Comparison of ENCODE assay signal across 8 cellular contexts in genomic region chr19:35029737-35030256, GRCh38. TPM values are rescaled to one million over a fixed set of nuclear protein-coding genes. Genes with fewer than 3 reads are reported as not detected.
A peak's percentile ranks its signal among the peaks of the same experiment; 100 is the strongest.
DNase-seq lines count a peak whose midpoint lies in the region; FAIRE-seq lines count a peak whose summit lies in the region.

No MANE protein-coding gene starts in this region.

- intact Hi-C loops in activated T-helper 1 cell treated with anti-CD3 and anti-CD28 coated beads, Interleukin-12 subunit alpha, Interleukin-12 subunit beta, Interleukin-2, Interleukin-4 antibody, amounts not matched to agents 30 ng/mL and 10 ng/mL and 1 ng/mL, durations not matched to agents 14 hours and 24 hours and 36 hours (cut with micrococcal nuclease) = loop anchor here (1.0 kb wide), 1 partner anchor 56 kb away; no protein-coding TSS in a partner anchor

- H3K4me3 ChIP-seq in iPS-18a (ENCODE audit: low read length) (peak overlapping the region; percentile 55), subcutaneous abdominal adipose tissue (ENCODE audit: low read depth in 1 of 5, low read length in 5 of 5) (peak overlapping the region in 4 of 5 donors; percentile 40 to 50 (median 44)), small intestine (ENCODE audit: low read depth in 1 of 2, low read length in 2 of 2) (peak overlapping the region in 1 of 2 donors; percentile 33)

- no peak overlapping the region for H3K9ac ChIP-seq in iPS-18a (ENCODE audit: low read length)
- no peak overlapping the region for H3K9ac ChIP-seq in subcutaneous abdominal adipose tissue (ENCODE audit: low read length in 5 of 5)

- H3K9me3 ChIP-seq in iPS-18a (ENCODE audit: control insufficient read depth, low read depth, low read length) (no peaks in the 10 kb centered on the region), subcutaneous abdominal adipose tissue (ENCODE audit: control insufficient read depth in 5 of 5, low read length in 5 of 5) (no peaks in the 10 kb centered on the region), small intestine (ENCODE audit: control insufficient read depth, low read depth) (no peaks in the 10 kb centered on the region)

- H3K36me3 Mint-ChIP-seq in T-helper 1 cell treated with Interleukin-12 subunit alpha and Interleukin-12 subunit beta and Interleukin-4 antibody, amounts not matched to agents 30 μg/mL and 1 μg/mL, for 36 hours (ENCODE audit: low read depth) = peaks cover 10% of the 10 kb centered on the region
- H3K36me3 Mint-ChIP-seq in activated T-helper 1 cell treated with anti-CD3 and anti-CD28 coated beads, Interleukin-12 subunit alpha, Interleukin-12 subunit beta, Interleukin-2, Interleukin-4 antibody, amounts not matched to agents 30 ng/mL and 10 ng/mL and 1 ng/mL, durations not matched to agents 14 hours and 24 hours and 36 hours (ENCODE audit: low read depth) = peaks cover 16% of the 10 kb centered on the region

- H3K36me3 ChIP-seq in iPS-18a (ENCODE audit: control insufficient read depth, low read depth, low read length) (peaks cover 26% of the 10 kb centered on the region), subcutaneous abdominal adipose tissue (ENCODE audit: control insufficient read depth in 5 of 5, insufficient read depth in 5 of 5, low read length in 5 of 5) (peaks cover 0 to 50% (median 34%) of the 10 kb centered on the region in 5 donors), small intestine (ENCODE audit: control insufficient read depth in 2 of 2, insufficient read depth in 2 of 2, low read length in 2 of 2) (peaks cover 0 to 7% of the 10 kb centered on the region in 2 donors)

- 7 to 14% (median 8%) methylated on average over 9 to 11 of the region's 11 CpGs for WGBS in small intestine, 3 donors

- H3K9me3 Mint-ChIP-seq in T-helper 1 cell treated with Interleukin-12 subunit alpha and Interleukin-12 subunit beta and Interleukin-4 antibody, amounts not matched to agents 30 μg/mL and 1 μg/mL, for 36 hours = no peaks in the 10 kb centered on the region
- no peaks in the 10 kb centered on the region for H3K9me3 Mint-ChIP-seq in activated T-helper 1 cell treated with anti-CD3 and anti-CD28 coated beads, Interleukin-12 subunit alpha, Interleukin-12 subunit beta, Interleukin-2, Interleukin-4 antibody, amounts not matched to agents 30 ng/mL and 10 ng/mL and 1 ng/mL, durations not matched to agents 14 hours and 24 hours and 36 hours

- H3K27me3 ChIP-seq in iPS-18a (ENCODE audit: control insufficient read depth, insufficient read depth, low read length) (peaks cover 36% of the 10 kb centered on the region), subcutaneous abdominal adipose tissue (ENCODE audit: control insufficient read depth in 5 of 5, insufficient read depth in 4 of 5, low read length in 5 of 5) (peaks cover 0 to 15% (median 9%) of the 10 kb centered on the region in 5 donors), small intestine (ENCODE audit: control insufficient read depth in 2 of 2, insufficient read depth in 2 of 2, low read length in 2 of 2) (peaks cover 0 to 7% of the 10 kb centered on the region in 2 donors)

- peaks cover 6% of the 10 kb centered on the region for H3K4me1 Mint-ChIP-seq in T-helper 1 cell treated with Interleukin-12 subunit alpha and Interleukin-12 subunit beta and Interleukin-4 antibody, amounts not matched to agents 30 μg/mL and 1 μg/mL, for 36 hours (ENCODE audit: low read depth)
- peaks cover 7% of the 10 kb centered on the region for H3K4me1 Mint-ChIP-seq in activated T-helper 1 cell treated with anti-CD3 and anti-CD28 coated beads, Interleukin-12 subunit alpha, Interleukin-12 subunit beta, Interleukin-2, Interleukin-4 antibody, amounts not matched to agents 30 ng/mL and 10 ng/mL and 1 ng/mL, durations not matched to agents 14 hours and 24 hours and 36 hours (ENCODE audit: low read depth)

- DNase-seq in T-helper 1 cell = no peak
- DNase-seq in activated T-helper 1 cell treated with anti-CD3 and anti-CD28 coated beads, Interleukin-12 subunit alpha, Interleukin-12 subunit beta, Interleukin-2, Interleukin-4 antibody, amounts not matched to agents 30 ng/mL and 10 ng/mL and 1 ng/mL, durations not matched to agents 14 hours and 24 hours and 36 hours (ENCODE audit: low spot score) = no peak
- DNase-seq in mucosa of gallbladder (ENCODE audit: low spot score) = no peak
- DNase-seq in small intestine = no peak
- DNase-seq in NK-92 (lab: John Stamatoyannopoulos, UW; ENCODE audit: unreplicated experiment) = no peak

- no peak overlapping the region for H3K27ac ChIP-seq in iPS-18a (ENCODE audit: low read length)
- H3K27ac ChIP-seq in subcutaneous abdominal adipose tissue (ENCODE audit: low read depth, low read length) = no peak overlapping the region
- no peak overlapping the region for H3K27ac ChIP-seq in small intestine (ENCODE audit: low read depth in 1 of 2, low read length in 1 of 2)

- H3K27ac Mint-ChIP-seq in T-helper 1 cell treated with Interleukin-12 subunit alpha and Interleukin-12 subunit beta and Interleukin-4 antibody, amounts not matched to agents 30 μg/mL and 1 μg/mL, for 36 hours = no peak overlapping the region
- H3K27ac Mint-ChIP-seq in activated T-helper 1 cell treated with anti-CD3 and anti-CD28 coated beads, Interleukin-12 subunit alpha, Interleukin-12 subunit beta, Interleukin-2, Interleukin-4 antibody, amounts not matched to agents 30 ng/mL and 10 ng/mL and 1 ng/mL, durations not matched to agents 14 hours and 24 hours and 36 hours = no peak overlapping the region

- no peak for FAIRE-seq in small intestine (lab: Jason Lieb, UNC)

- H3K27me3 Mint-ChIP-seq in T-helper 1 cell treated with Interleukin-12 subunit alpha and Interleukin-12 subunit beta and Interleukin-4 antibody, amounts not matched to agents 30 μg/mL and 1 μg/mL, for 36 hours (ENCODE audit: low read depth) = peaks cover 26% of the 10 kb centered on the region
- peaks cover 21% of the 10 kb centered on the region for H3K27me3 Mint-ChIP-seq in activated T-helper 1 cell treated with anti-CD3 and anti-CD28 coated beads, Interleukin-12 subunit alpha, Interleukin-12 subunit beta, Interleukin-2, Interleukin-4 antibody, amounts not matched to agents 30 ng/mL and 10 ng/mL and 1 ng/mL, durations not matched to agents 14 hours and 24 hours and 36 hours (ENCODE audit: insufficient read depth)

- H3K4me3 Mint-ChIP-seq in T-helper 1 cell treated with Interleukin-12 subunit alpha and Interleukin-12 subunit beta and Interleukin-4 antibody, amounts not matched to agents 30 μg/mL and 1 μg/mL, for 36 hours = peak overlapping the region; percentile 58
- peak overlapping the region; percentile 33 for H3K4me3 Mint-ChIP-seq in activated T-helper 1 cell treated with anti-CD3 and anti-CD28 coated beads, Interleukin-12 subunit alpha, Interleukin-12 subunit beta, Interleukin-2, Interleukin-4 antibody, amounts not matched to agents 30 ng/mL and 10 ng/mL and 1 ng/mL, durations not matched to agents 14 hours and 24 hours and 36 hours

- peaks cover 6% of the 10 kb centered on the region for H3K4me1 ChIP-seq in iPS-18a (ENCODE audit: control insufficient read depth, low read depth, low read length)
- H3K4me1 ChIP-seq in subcutaneous abdominal adipose tissue (ENCODE audit: control insufficient read depth in 5 of 5, insufficient read depth in 5 of 5, low read length in 5 of 5) = peaks cover 0 to 24% (median 5%) of the 10 kb centered on the region in 5 donors
- peaks cover 0 to 3% of the 10 kb centered on the region in 2 donors for H3K4me1 ChIP-seq in small intestine (ENCODE audit: control insufficient read depth in 2 of 2, insufficient read depth in 1 of 2, low read depth in 1 of 2, low read length in 1 of 2)

RNA-seq across cellular contexts. Expression of gene SCN1B, which starts 0.5 kb away (rescaled TPM):
- total RNA-seq in activated T-helper 1 cell treated with anti-CD3 and anti-CD28 coated beads, Interleukin-12 subunit alpha, Interleukin-12 subunit beta, Interleukin-2, Interleukin-4 antibody, amounts not matched to agents 30 ng/mL and 10 ng/mL and 1 ng/mL, durations not matched to agents 14 hours and 24 hours and 36 hours = 1.1 and 1.2 TPM in 2 replicates
- total RNA-seq in mucosa of gallbladder = 4.8 TPM
- 10 to 100 TPM in 1 of 3 donors, 1 to 10 TPM in 1, not detected in 1; 2.4 to 10.1 TPM for polyA plus RNA-seq in small intestine

RNA-seq across cellular contexts. Expression of gene HPN, which starts 11.7 kb away (rescaled TPM):
- not detected in 2 replicates for total RNA-seq in activated T-helper 1 cell treated with anti-CD3 and anti-CD28 coated beads, Interleukin-12 subunit alpha, Interleukin-12 subunit beta, Interleukin-2, Interleukin-4 antibody, amounts not matched to agents 30 ng/mL and 10 ng/mL and 1 ng/mL, durations not matched to agents 14 hours and 24 hours and 36 hours
- total RNA-seq in mucosa of gallbladder = 21.4 TPM
- polyA plus RNA-seq in small intestine = 1 to 10 TPM in 1 of 3 donors, not detected in 2; 1.8 TPM

RNA-seq across cellular contexts. Expression of gene GRAMD1A, which starts 29.7 kb away (rescaled TPM):
- total RNA-seq in activated T-helper 1 cell treated with anti-CD3 and anti-CD28 coated beads, Interleukin-12 subunit alpha, Interleukin-12 subunit beta, Interleukin-2, Interleukin-4 antibody, amounts not matched to agents 30 ng/mL and 10 ng/mL and 1 ng/mL, durations not matched to agents 14 hours and 24 hours and 36 hours = 176 and 189 TPM in 2 replicates
- total RNA-seq in mucosa of gallbladder = 31.7 TPM
- polyA plus RNA-seq in small intestine = 10 to 100 TPM in 1 of 3 donors, 1 to 10 TPM in 2; 2.0 to 36.3 (median 8.4) TPM

Comparison
In these comparisons a context has a peak if more than half of its experiments do, and no peak if none do; other contexts are left out.
1. RNA of gene HPN, which starts 11.7 kb away (total RNA-seq): 21.4 TPM in mucosa of gallbladder (single experiment); not detected in activated T-helper 1 cell treated with anti-CD3 and anti-CD28 coated beads, Interleukin-12 subunit alpha, Interleukin-12 subunit beta, Interleukin-2, Interleukin-4 antibody, amounts not matched to agents 30 ng/mL and 10 ng/mL and 1 ng/mL, durations not matched to agents 14 hours and 24 hours and 36 hours; every median in the first group is over 10 times any median in the second.